In genomic region chr5:128966375-128966774, GRCh38 we compare ENCODE assay signal across 23 cellular contexts. TPM values are rescaled to one million over a fixed set of nuclear protein-coding genes. Genes with fewer than 3 reads are reported as not detected.
A peak's percentile ranks its signal among the peaks of the same experiment; 100 is the strongest.
DNase-seq lines count a peak whose midpoint lies in the region; ATAC-seq and TF ChIP-seq lines count a peak whose summit lies in the region.
"Had no signal": no experiment of that assay in that cellular context is flagged by ENCODE, and none has a peak within 500 bp of the region (broad histone marks: within the 10 kb centered on the region; RNA-seq: fewer than 3 reads in every experiment).

No MANE protein-coding gene starts in this region.

- H3K36me3 ChIP-seq in left ventricle myocardium inferior = no peaks in the 10 kb centered on the region
- H3K36me3 ChIP-seq: SJCRH30, thyroid gland had no signal

- no peak overlapping the region for H4K8ac ChIP-seq in H9 (replicated peaks; ENCODE audit: insufficient read length, low read depth, low read length)

- no peak overlapping the region for H2BK20ac ChIP-seq in H9 (ENCODE audit: low read depth, low read length, poor library complexity, severe bottlenecking)

- peaks cover 42% of the 10 kb centered on the region for H3K27me3 Mint-ChIP-seq in H9 (ENCODE audit: low read depth)
- H3K27me3 Mint-ChIP-seq in brain = peaks cover 50% of the 10 kb centered on the region
- peaks cover 29% of the 10 kb centered on the region for H3K27me3 Mint-ChIP-seq in nephron progenitor cell (ENCODE audit: low read depth, poor library complexity)

- H2AFZ ChIP-seq in H9 (ENCODE audit: low read length) = no peak overlapping the region

- H3K79me2 ChIP-seq in H9 (ENCODE audit: insufficient read depth, low read length) = no peaks in the 10 kb centered on the region

- H3K18ac ChIP-seq in H9 (ENCODE audit: insufficient read length, low read depth, low read length) = no peak overlapping the region

- H2BK15ac ChIP-seq in H9 (ENCODE audit: low read depth, low read length) = no peak overlapping the region

- no peak overlapping the region for H4K91ac ChIP-seq in H9 (ENCODE audit: insufficient read length, low read depth, low read length)

- H4K20me1 ChIP-seq in H9 (ENCODE audit: control insufficient read depth, insufficient read depth, insufficient read length) = no peaks in the 10 kb centered on the region

- H4K5ac ChIP-seq in H9 (ENCODE audit: insufficient read length, low read depth, low read length) = no peak overlapping the region

- H3K23ac ChIP-seq in H9 (ENCODE audit: insufficient read length, low read depth, low read length) = no peak overlapping the region

- peaks cover 9% of the 10 kb centered on the region for H3K23me2 ChIP-seq in H9 (ENCODE audit: insufficient read length, low read depth, low read length, poor library complexity, severe bottlenecking)

- WGBS in H9 (ENCODE audit: extremely low coverage, insufficient read length, low lambda C conversion rate) = no CpG with 5 or more reads among the region's 12 CpGs

- H3K4me1 Mint-ChIP-seq in H9 = peaks cover 12 to 18% of the 10 kb centered on the region in 2 experiments
- H3K4me1 Mint-ChIP-seq in brain = no peaks in the 10 kb centered on the region
- peaks cover 6% of the 10 kb centered on the region for H3K4me1 Mint-ChIP-seq in nephron progenitor cell

- no peak overlapping the region for H3K56ac ChIP-seq in H9 (ENCODE audit: insufficient read length, low read depth, low read length)

- H3K4me3 Mint-ChIP-seq in H9 (peak overlapping the region; percentile 74 to 83), brain (peak overlapping the region in 4 of 5 experiments; percentile 57 to 80 (median 66)), nephron progenitor cell (peak overlapping the region; percentile 81)
- H3K4me3 Mint-ChIP-seq: T-helper 1 cell treated with Interleukin-12 subunit alpha and Interleukin-12 subunit beta and Interleukin-4 antibody, amounts not matched to agents 30 μg/mL and 1 μg/mL, for 36 hours had no signal

- no peaks in the 10 kb centered on the region for H3K9me3 ChIP-seq in H9 (ENCODE audit: control insufficient read depth, low read depth, low read length)
- no peaks in the 10 kb centered on the region for H3K9me3 ChIP-seq in left ventricle myocardium inferior (replicated peaks)
- H3K9me3 ChIP-seq: SJCRH30, thyroid gland had no signal

- ATAC-seq in HG02610 (IDR thresholded peaks at IDR 0.05; ENCODE audit: unreplicated experiment) = no peak
- no peak for ATAC-seq in GM19467 (IDR thresholded peaks at IDR 0.05; ENCODE audit: unreplicated experiment)
- no peak for ATAC-seq in HG03108 (IDR thresholded peaks at IDR 0.05; ENCODE audit: unreplicated experiment)
- ATAC-seq: PC-3 had no signal

- peak overlapping the region; percentile 72 for H3K4me3 ChIP-seq in left ventricle myocardium inferior
- H3K4me3 ChIP-seq: SJCRH30, thyroid gland had no signal

- no peak overlapping the region for H3K4ac ChIP-seq in H9 (ENCODE audit: low read depth, low read length)

- no peak overlapping the region for H3T11ph ChIP-seq in H9 (ENCODE audit: low read length)

- H3K27ac ChIP-seq in H9 (ENCODE audit: insufficient read length, low read depth, low read length) (no peak overlapping the region), left ventricle myocardium inferior (replicated peaks) (no peak overlapping the region)
- H3K27ac ChIP-seq: epithelial cell of prostate, foreskin keratinocyte, SJCRH30, thyroid gland had no signal

- peak; percentile 52; the same call in 2 of the 3 replicates for TF ChIP-seq CTCF in H9 (conservative IDR thresholded peaks at IDR 0.05)
- no peak for TF ChIP-seq CTCF in brain (conservative IDR thresholded peaks at IDR 0.05)
- peak; percentile 30 for TF ChIP-seq CTCF in left ventricle myocardium inferior (IDR thresholded peaks at IDR 0.05; ENCODE audit: borderline replicate concordance)
- no peak for TF ChIP-seq CTCF in nephron progenitor cell (IDR thresholded peaks at IDR 0.05)

- H3K36me3 Mint-ChIP-seq in H9 (ENCODE audit: insufficient read depth in 1 of 3, low read depth in 3 of 3) (no peaks in the 10 kb centered on the region; a peak in 1 of 7 replicates), brain (no peaks in the 10 kb centered on the region), nephron progenitor cell (ENCODE audit: low read depth) (peaks cover 4% of the 10 kb centered on the region)
- H3K36me3 Mint-ChIP-seq: CD14-positive monocyte had no signal

- H2BK12ac ChIP-seq in H9 (ENCODE audit: insufficient read length, low read depth, low read length) = no peak overlapping the region

- H3K4me1 ChIP-seq in H9 (ENCODE audit: insufficient read depth, low read length) = no peaks in the 10 kb centered on the region; the same call in 1 of the 2 replicates
- peaks cover 13% of the 10 kb centered on the region for H3K4me1 ChIP-seq in left ventricle myocardium inferior
- H3K4me1 ChIP-seq: foreskin keratinocyte, SJCRH30, thyroid gland had no signal

- H3K27ac Mint-ChIP-seq in H9 (no peak overlapping the region), brain (no peak overlapping the region), nephron progenitor cell (no peak overlapping the region)
- H3K27ac Mint-ChIP-seq: CD14-positive monocyte; T-helper 1 cell treated with Interleukin-12 subunit alpha and Interleukin-12 subunit beta and Interleukin-4 antibody, amounts not matched to agents 30 μg/mL and 1 μg/mL, for 36 hours had no signal

- no peak overlapping the region for H3K9ac ChIP-seq in H9 (ENCODE audit: extremely low read depth, insufficient read length, low read length)

- no peak overlapping the region for H2AK5ac ChIP-seq in H9 (ENCODE audit: insufficient read length, low read length)

- H3K14ac ChIP-seq in H9 (ENCODE audit: insufficient read depth, low read length) = no peak overlapping the region

- peak overlapping the region; percentile 58 for H3K4me2 ChIP-seq in H9 (ENCODE audit: insufficient read depth, insufficient read length, low read length)

- H3K9me3 Mint-ChIP-seq in H9 (peaks cover 2% of the 10 kb centered on the region in 2 experiments; a peak in 2 of 5 replicates), brain (peaks cover 7 to 22% (median 12%) of the 10 kb centered on the region in 5 experiments), nephron progenitor cell (peaks cover 34% of the 10 kb centered on the region)

- no peak overlapping the region for H2BK5ac ChIP-seq in H9 (ENCODE audit: insufficient read length, low read length)

- H2BK120ac ChIP-seq in H9 (ENCODE audit: low read depth, low read length, poor library complexity, severe bottlenecking) = no peak overlapping the region

- intact Hi-C loops in left ventricle myocardium inferior (cut with micrococcal nuclease) = no loop called here

- peaks cover 3% of the 10 kb centered on the region; the same call in 1 of the 2 replicates for H3K27me3 ChIP-seq in H9 (ENCODE audit: insufficient read depth, low read length)
- H3K27me3 ChIP-seq in left ventricle myocardium inferior (ENCODE audit: low read depth) = peaks cover 20% of the 10 kb centered on the region
- H3K27me3 ChIP-seq: SJCRH30, thyroid gland had no signal

- H3K79me1 ChIP-seq in H9 (ENCODE audit: insufficient read depth, low read depth, low read length, poor library complexity, severe bottlenecking) = no peaks in the 10 kb centered on the region

- peak; percentile 42 for DNase-seq in H9
- DNase-seq in left ventricle myocardium inferior = no peak
- no peak for DNase-seq in nephron progenitor cell
- no peak for DNase-seq in DMS79 (lab: John Stamatoyannopoulos, UW)
- DNase-seq: activated CD4-positive, alpha-beta T cell treated with anti-CD3 and anti-CD28 coated beads, Interleukin-2, amount 50 U/mL, for 4 hours; activated gamma-delta T cell; Karpas-422; NCI-H1048; NCI-H187 treated with DMSO at 0.1 percent for 48 hours; NCI-H82; PC-3; SJCRH30; stimulated activated naive CD4-positive, alpha-beta T cell; thyroid gland had no signal

RNA-seq across cellular contexts. Expression of gene SLC27A6, which starts 1.1 kb away (rescaled TPM):
- total RNA-seq in H9 (2021) (3.0 and 3.3 TPM in 2 replicates), left ventricle myocardium inferior (61.1 TPM)
- polyA plus RNA-seq in brain (ENCODE audit: insufficient read depth, low read depth, low replicate concordance) = 0.68 TPM
- total RNA-seq: osteoblast, PC-3 had no signal
- polyA plus RNA-seq: CD14-positive monocyte had no signal

Comparison
In these comparisons a context has a peak if more than half of its experiments do, and no peak if none do; other contexts are left out.
1. CTCF ChIP-seq: peak in H9 (single experiment) and left ventricle myocardium inferior (single experiment); none in brain (0 of 2) and nephron progenitor cell (single experiment).
2. RNA of gene SLC27A6, which starts 1.1 kb away (total RNA-seq): 61.1 TPM in left ventricle myocardium inferior (single experiment); 3.0 to 3.3 TPM in H9; every median in the first group is over 10 times any median in the second.
3. Peak in every context shown above with its lines, with median percentiles within 50 percentile points of each other: H3K4me3 Mint-ChIP-seq.